2 cellular contexts compared by ENCODE assay signal in genomic region chr7:105316578-105317375, GRCh38.
TF ChIP-seq lines count a peak whose summit lies in the region.

No MANE protein-coding gene starts in this region.

TF ChIP-seq in SK-N-SH, 30 proteins besides CTCF, POLR2A, EP300 and RAD21 (continued from another document):
- TF ChIP-seq PBX3 (IDR thresholded peaks at IDR 0.05) (no peak), TAF1 (IDR thresholded peaks at IDR 0.05; ENCODE audit: borderline replicate concordance, low read depth, low read length) (no peak)

TF ChIP-seq in IMR-90, 13 proteins besides CTCF, POLR2A, EP300 and RAD21 (continued from another document):
- TF ChIP-seq BHLHE40 (IDR thresholded peaks at IDR 0.05; ENCODE audit: low read depth, low read length) (no peak), MAFK (IDR thresholded peaks at IDR 0.05; ENCODE audit: low read depth, low read length) (no peak), FOS (IDR thresholded peaks at IDR 0.05; ENCODE audit: low read depth, low read length) (no peak), CEBPB (IDR thresholded peaks at IDR 0.05; ENCODE audit: low read depth, low read length) (no peak), MXI1 (IDR thresholded peaks at IDR 0.05; ENCODE audit: borderline replicate concordance, low read depth, low read length) (no peak), ELK1 (IDR thresholded peaks at IDR 0.05; ENCODE audit: borderline replicate concordance, low read depth, low read length) (no peak)
